In genomic region chr9:79788662-79789061, GRCh38 we compare ENCODE assay signal across 34 cellular contexts.
"Had no signal": no experiment of that assay in that cellular context is flagged by ENCODE, and none has a peak within 500 bp of the region (broad histone marks: within the 10 kb centered on the region; RNA-seq: fewer than 3 reads in every experiment).

No MANE protein-coding gene starts in this region.

- DNase-seq: Karpas-422, Kasumi-1, MG63, MM.1S, MV-4-11, NCI-H1048, NCI-H1092, NCI-H1092 treated with DMSO at 0.1 percent for 48 hours, NCI-H1105, NCI-H1105 treated with DMSO at 0.1 percent for 48 hours, NCI-H1417, NCI-H1417 treated with DMSO at 0.1 percent for 48 hours, NCI-H1436, NCI-H1436 treated with DMSO at 0.1 percent for 48 hours, NCI-H146, NCI-H1694, NCI-H1694 treated with DMSO at 0.1 percent for 48 hours, NCI-H187, NCI-H187 treated with DMSO at 0.1 percent for 48 hours, NCI-H1930, NCI-H2029, NCI-H2029 treated with DMSO at 0.1 percent for 48 hours, NCI-H2081, NCI-H2081 treated with DMSO at 0.1 percent for 48 hours, NCI-H2107, NCI-H2171, NCI-H2171 treated with DMSO at 0.1 percent for 48 hours, NCI-H2227 treated with DMSO at 0.1 percent for 48 hours, NCI-H226, NCI-H345, NCI-H446, NCI-H446 treated with DMSO at 0.1 percent for 48 hours, NCI-H510A, NCI-H510A treated with DMSO at 0.1 percent for 48 hours had no signal

- H3K4me3 ChIP-seq: MG63 had no signal

- H3K27me3 ChIP-seq: MG63 had no signal

- H3K36me3 ChIP-seq: MG63 had no signal

- H3K9me3 ChIP-seq: MG63 had no signal
